In the genomic region with DNA sequence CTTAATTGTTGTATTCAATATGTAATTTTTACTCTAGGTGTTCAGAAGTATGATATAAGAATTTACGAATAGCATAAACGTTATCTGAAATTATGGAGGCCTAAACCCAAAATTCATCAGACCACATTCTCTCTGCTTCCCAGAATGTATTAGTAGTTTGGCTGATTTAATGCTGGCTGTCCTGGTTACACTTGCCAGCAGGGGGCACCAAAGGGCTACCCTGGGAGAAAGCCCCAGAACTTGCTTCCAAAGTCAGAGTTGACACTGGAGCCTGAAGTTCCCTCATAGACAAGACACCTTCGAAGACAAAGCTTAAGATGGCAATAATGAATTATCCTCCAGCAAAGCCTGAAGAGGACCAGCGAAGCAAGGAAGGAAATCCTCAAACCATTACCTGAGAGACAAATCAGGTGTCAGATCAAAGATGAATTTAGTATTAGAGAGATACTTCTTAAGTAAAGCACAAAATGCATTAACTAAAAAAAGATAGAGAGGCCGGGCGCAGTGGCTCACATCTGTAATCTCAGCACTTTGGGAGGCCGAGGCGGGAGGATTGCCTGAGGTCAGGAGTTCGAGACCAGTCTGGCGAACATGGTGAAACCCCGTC, we compare ENCODE assay signal across 8 cellular contexts.
DNase-seq lines count a peak whose midpoint lies in the region; ATAC-seq and TF ChIP-seq lines count a peak whose summit lies in the region.

No MANE protein-coding gene starts in this region.

- no peak overlapping the region for H3K27ac ChIP-seq in C4-2B

- DNase-seq in NOMO-1 treated with dmso at 0.1 percent for 144 hours (lab: John Stamatoyannopoulos, UW; ENCODE audit: unreplicated experiment): peak; percentile 21
- DNase-seq in activated T-cell treated with anti-CD3 and anti-CD28 coated beads, Interleukin-2, amount 50 U/mL, for 48 hours: peak; percentile 74 to 79
- peak; percentile 45 for DNase-seq in glomerular visceral epithelial cell (ENCODE audit: extremely low spot score)
- peak; percentile 64 for DNase-seq in stimulated activated CD4-positive, alpha-beta T cell treated with anti-CD3 and anti-CD28 coated beads, Interleukin-15, amount 100 ng/mL, for 24 hours

- TF ChIP-seq CTCF in C4-2B (conservative IDR thresholded peaks at IDR 0.05): peak; percentile 83

- ATAC-seq in GM18909 (IDR thresholded peaks at IDR 0.05; ENCODE audit: poor library complexity, unreplicated experiment) (peak; percentile 74), HG02642 (IDR thresholded peaks at IDR 0.05; ENCODE audit: poor library complexity, unreplicated experiment) (no peak), GM19324 (IDR thresholded peaks at IDR 0.05; ENCODE audit: low FRiP score, unreplicated experiment) (no peak)

Comparison
In these comparisons a context has a peak if more than half of its experiments do, and no peak if none do; other contexts are left out.
1. DNase-seq: peak in every context shown above with its lines; median percentile 76 in activated T-cell treated with anti-CD3 and anti-CD28 coated beads, Interleukin-2, amount 50 U/mL, for 48 hours; 64 in stimulated activated CD4-positive, alpha-beta T cell treated with anti-CD3 and anti-CD28 coated beads, Interleukin-15, amount 100 ng/mL, for 24 hours; 45 in glomerular visceral epithelial cell; 21 in NOMO-1 treated with dmso at 0.1 percent for 144 hours.